In genomic region chr20:31879143-31879987, GRCh38 we compare ENCODE assay signal across 1 cellular context.
TF ChIP-seq lines count a peak whose summit lies in the region.

No MANE protein-coding gene starts in this region.

TF ChIP-seq in HepG2, 621 proteins besides CTCF, POLR2A, EP300 and RAD21 (continued from another document and continues in another):
- TF ChIP-seq ARID3A (IDR thresholded peaks at IDR 0.05; ENCODE audit: low read depth, low read length) (no peak), FOSL1 (CRISPR knock-in tag; IDR thresholded peaks at IDR 0.05; ENCODE audit: borderline replicate concordance) (no peak), NCOA1 (CRISPR knock-in tag; IDR thresholded peaks at IDR 0.05) (0 out of 2 replicates have a peak, but pooled peaks have one; percentile 14), TSC22D2 (CRISPR knock-in tag; IDR thresholded peaks at IDR 0.05; ENCODE audit: borderline replicate concordance) (peak; percentile 89; the same call in 1 of the 2 replicates), GPN1 (CRISPR knock-in tag; IDR thresholded peaks at IDR 0.05; ENCODE audit: borderline replicate concordance) (no peak; the same call in 1 of the 2 replicates), TCF7L2 (IDR thresholded peaks at IDR 0.05; ENCODE audit: low read depth, low read length) (no peak), SP5 (CRISPR knock-in tag; IDR thresholded peaks at IDR 0.05; ENCODE audit: borderline replicate concordance, low read depth) (no peak; the same call in 1 of the 2 replicates), ZNF574 (CRISPR knock-in tag; IDR thresholded peaks at IDR 0.05) (no peak), FOXK1 (CRISPR knock-in tag; IDR thresholded peaks at IDR 0.05; ENCODE audit: borderline replicate concordance, low read depth) (0 out of 2 replicates have a peak, but pooled peaks have one; percentile 57), ZNF225 (CRISPR knock-in tag; IDR thresholded peaks at IDR 0.05) (peak; percentile 59; the same call in 1 of the 2 replicates), ATF3 (CRISPR knock-in tag; IDR thresholded peaks at IDR 0.05) (no peak), FOXC1 (CRISPR knock-in tag; IDR thresholded peaks at IDR 0.05; ENCODE audit: borderline replicate concordance) (peak; percentile 13; the same call in 1 of the 2 replicates), LRRFIP1 (CRISPR knock-in tag; conservative IDR thresholded peaks at IDR 0.05) (0 out of 2 replicates have a peak, but pooled peaks have one; percentile 60), PAX8 (CRISPR knock-in tag; IDR thresholded peaks at IDR 0.05; ENCODE audit: borderline replicate concordance) (peak; percentile 73; the same call in 1 of the 2 replicates), NR2F2 (IDR thresholded peaks at IDR 0.05; ENCODE audit: borderline replicate concordance, low read depth) (no peak; the same call in 1 of the 2 replicates), ZNF564 (CRISPR knock-in tag; IDR thresholded peaks at IDR 0.05) (no peak), RORA (CRISPR knock-in tag; IDR thresholded peaks at IDR 0.05) (no peak), ZNF430 (CRISPR knock-in tag; IDR thresholded peaks at IDR 0.05) (peak; percentile 66), RFX1 (IDR thresholded peaks at IDR 0.05) (peak; percentile 99), MXD1 (CRISPR knock-in tag; IDR thresholded peaks at IDR 0.05) (peak; percentile 92), U2AF1 (optimal IDR thresholded peaks at IDR 0.05; ENCODE audit: low read depth, low read length) (no peak), PHF8 (CRISPR knock-in tag; IDR thresholded peaks at IDR 0.05) (peak; percentile 88), ZNF770 (CRISPR knock-in tag; IDR thresholded peaks at IDR 0.05) (peak; percentile 99), KLF13 (CRISPR knock-in tag; IDR thresholded peaks at IDR 0.05) (peak; percentile 76; the same call in 1 of the 2 replicates), FOXP1 (IDR thresholded peaks at IDR 0.05) (no peak), FOXP1 (CRISPR knock-in tag; IDR thresholded peaks at IDR 0.05) (no peak), ZSCAN29 (CRISPR knock-in tag; conservative IDR thresholded peaks at IDR 0.05) (0 out of 2 replicates have a peak, but pooled peaks have one; percentile 62), EED (CRISPR knock-in tag; IDR thresholded peaks at IDR 0.05) (0 out of 2 replicates have a peak, but pooled peaks have one; percentile 11), TRIM24 (CRISPR knock-in tag; IDR thresholded peaks at IDR 0.05) (no peak), ZNF607 (CRISPR knock-in tag; IDR thresholded peaks at IDR 0.05; ENCODE audit: borderline replicate concordance) (peak; percentile 76), KLF15 (CRISPR knock-in tag; IDR thresholded peaks at IDR 0.05; ENCODE audit: borderline replicate concordance) (no peak), MEIS1 (CRISPR knock-in tag; IDR thresholded peaks at IDR 0.05; ENCODE audit: borderline replicate concordance) (peak; percentile 84; the same call in 1 of the 2 replicates), ZNF737 (CRISPR knock-in tag; IDR thresholded peaks at IDR 0.05; ENCODE audit: borderline replicate concordance) (0 out of 2 replicates have a peak, but pooled peaks have one; percentile 80), BCL3 (CRISPR knock-in tag; IDR thresholded peaks at IDR 0.05) (peak; percentile 56; the same call in 1 of the 2 replicates), GATAD2A (CRISPR knock-in tag; IDR thresholded peaks at IDR 0.05) (peak; percentile 54), ZNF30 (CRISPR knock-in tag; IDR thresholded peaks at IDR 0.05) (0 out of 2 replicates have a peak, but pooled peaks have one; percentile 10), ZNF547 (CRISPR knock-in tag; IDR thresholded peaks at IDR 0.05) (0 out of 2 replicates have a peak, but pooled peaks have one; percentile 32), ZNF292 (CRISPR knock-in tag; IDR thresholded peaks at IDR 0.05; ENCODE audit: borderline replicate concordance, low read depth) (peak; percentile 10; the same call in 1 of the 2 replicates), ZNF788 (CRISPR knock-in tag; IDR thresholded peaks at IDR 0.05; ENCODE audit: borderline replicate concordance) (peak; percentile 22; the same call in 1 of the 2 replicates), ZMYM4 (CRISPR knock-in tag; IDR thresholded peaks at IDR 0.05) (peak; percentile 75), SP1 (IDR thresholded peaks at IDR 0.05) (no peak), SP1 (CRISPR knock-in tag; IDR thresholded peaks at IDR 0.05) (peak; percentile 10; the same call in 1 of the 2 replicates), EZH2 (conservative IDR thresholded peaks at IDR 0.05; ENCODE audit: low read depth, low read length) (no peak), DZIP1 (CRISPR knock-in tag; IDR thresholded peaks at IDR 0.05) (no peak)
- TF ChIP-seq, protein P1, sequence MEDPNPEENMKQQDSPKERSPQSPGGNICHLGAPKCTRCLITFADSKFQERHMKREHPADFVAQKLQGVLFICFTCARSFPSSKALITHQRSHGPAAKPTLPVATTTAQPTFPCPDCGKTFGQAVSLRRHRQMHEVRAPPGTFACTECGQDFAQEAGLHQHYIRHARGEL (CRISPR knock-in tag; IDR thresholded peaks at IDR 0.05): peak; percentile 47; the same call in 1 of the 2 replicates
- TF ChIP-seq, protein P2, sequence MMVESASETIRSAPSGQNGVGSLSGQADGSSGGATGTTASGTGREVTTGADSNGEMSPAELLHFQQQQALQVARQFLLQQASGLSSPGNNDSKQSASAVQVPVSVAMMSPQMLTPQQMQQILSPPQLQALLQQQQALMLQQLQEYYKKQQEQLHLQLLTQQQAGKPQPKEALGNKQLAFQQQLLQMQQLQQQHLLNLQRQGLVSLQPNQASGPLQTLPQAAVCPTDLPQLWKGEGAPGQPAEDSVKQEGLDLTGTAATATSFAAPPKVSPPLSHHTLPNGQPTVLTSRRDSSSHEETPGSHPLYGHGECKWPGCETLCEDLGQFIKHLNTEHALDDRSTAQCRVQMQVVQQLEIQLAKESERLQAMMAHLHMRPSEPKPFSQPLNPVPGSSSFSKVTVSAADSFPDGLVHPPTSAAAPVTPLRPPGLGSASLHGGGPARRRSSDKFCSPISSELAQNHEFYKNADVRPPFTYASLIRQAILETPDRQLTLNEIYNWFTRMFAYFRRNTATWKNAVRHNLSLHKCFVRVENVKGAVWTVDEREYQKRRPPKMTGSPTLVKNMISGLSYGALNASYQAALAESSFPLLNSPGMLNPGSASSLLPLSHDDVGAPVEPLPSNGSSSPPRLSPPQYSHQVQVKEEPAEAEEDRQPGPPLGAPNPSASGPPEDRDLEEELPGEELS (CRISPR knock-in tag; IDR thresholded peaks at IDR 0.05): peak; percentile 23; the same call in 1 of the 2 replicates
- TF ChIP-seq, protein P3, sequence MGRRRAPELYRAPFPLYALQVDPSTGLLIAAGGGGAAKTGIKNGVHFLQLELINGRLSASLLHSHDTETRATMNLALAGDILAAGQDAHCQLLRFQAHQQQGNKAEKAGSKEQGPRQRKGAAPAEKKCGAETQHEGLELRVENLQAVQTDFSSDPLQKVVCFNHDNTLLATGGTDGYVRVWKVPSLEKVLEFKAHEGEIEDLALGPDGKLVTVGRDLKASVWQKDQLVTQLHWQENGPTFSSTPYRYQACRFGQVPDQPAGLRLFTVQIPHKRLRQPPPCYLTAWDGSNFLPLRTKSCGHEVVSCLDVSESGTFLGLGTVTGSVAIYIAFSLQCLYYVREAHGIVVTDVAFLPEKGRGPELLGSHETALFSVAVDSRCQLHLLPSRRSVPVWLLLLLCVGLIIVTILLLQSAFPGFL (CRISPR knock-in tag; IDR thresholded peaks at IDR 0.05): 0 out of 2 replicates have a peak, but pooled peaks have one; percentile 69
